2 cellular contexts compared by ENCODE assay signal in genomic region chr1:197249324-197249723, GRCh38.
TF ChIP-seq lines count a peak whose summit lies in the region.

No MANE protein-coding gene starts in this region.

TF ChIP-seq in A549, 52 proteins besides CTCF, POLR2A, EP300 and RAD21:
- TF ChIP-seq FOSB (CRISPR knock-in tag; IDR thresholded peaks at IDR 0.05) (no peak), BHLHE40 (IDR thresholded peaks at IDR 0.05; ENCODE audit: low read depth, low read length) (no peak), JUN (IDR thresholded peaks at IDR 0.05) (no peak), POLR2AphosphoS2 (conservative IDR thresholded peaks at IDR 0.05; ENCODE audit: low read length) (no peak), CEBPB (IDR thresholded peaks at IDR 0.05) (no peak), CHD4 (IDR thresholded peaks at IDR 0.05; ENCODE audit: borderline replicate concordance) (no peak), SREBF2 (IDR thresholded peaks at IDR 0.05) (no peak), TP53 (CRISPR knock-in tag; IDR thresholded peaks at IDR 0.05) (no peak), TFCP2L1 (CRISPR knock-in tag; IDR thresholded peaks at IDR 0.05) (no peak)
- TF ChIP-seq, protein P1, sequence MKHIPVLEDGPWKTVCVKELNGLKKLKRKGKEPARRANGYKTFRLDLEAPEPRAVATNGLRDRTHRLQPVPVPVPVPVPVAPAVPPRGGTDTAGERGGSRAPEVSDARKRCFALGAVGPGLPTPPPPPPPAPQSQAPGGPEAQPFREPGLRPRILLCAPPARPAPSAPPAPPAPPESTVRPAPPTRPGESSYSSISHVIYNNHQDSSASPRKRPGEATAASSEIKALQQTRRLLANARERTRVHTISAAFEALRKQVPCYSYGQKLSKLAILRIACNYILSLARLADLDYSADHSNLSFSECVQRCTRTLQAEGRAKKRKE (CRISPR knock-in tag; IDR thresholded peaks at IDR 0.05; ENCODE audit: low read depth): no peak
- TF ChIP-seq, protein P2, sequence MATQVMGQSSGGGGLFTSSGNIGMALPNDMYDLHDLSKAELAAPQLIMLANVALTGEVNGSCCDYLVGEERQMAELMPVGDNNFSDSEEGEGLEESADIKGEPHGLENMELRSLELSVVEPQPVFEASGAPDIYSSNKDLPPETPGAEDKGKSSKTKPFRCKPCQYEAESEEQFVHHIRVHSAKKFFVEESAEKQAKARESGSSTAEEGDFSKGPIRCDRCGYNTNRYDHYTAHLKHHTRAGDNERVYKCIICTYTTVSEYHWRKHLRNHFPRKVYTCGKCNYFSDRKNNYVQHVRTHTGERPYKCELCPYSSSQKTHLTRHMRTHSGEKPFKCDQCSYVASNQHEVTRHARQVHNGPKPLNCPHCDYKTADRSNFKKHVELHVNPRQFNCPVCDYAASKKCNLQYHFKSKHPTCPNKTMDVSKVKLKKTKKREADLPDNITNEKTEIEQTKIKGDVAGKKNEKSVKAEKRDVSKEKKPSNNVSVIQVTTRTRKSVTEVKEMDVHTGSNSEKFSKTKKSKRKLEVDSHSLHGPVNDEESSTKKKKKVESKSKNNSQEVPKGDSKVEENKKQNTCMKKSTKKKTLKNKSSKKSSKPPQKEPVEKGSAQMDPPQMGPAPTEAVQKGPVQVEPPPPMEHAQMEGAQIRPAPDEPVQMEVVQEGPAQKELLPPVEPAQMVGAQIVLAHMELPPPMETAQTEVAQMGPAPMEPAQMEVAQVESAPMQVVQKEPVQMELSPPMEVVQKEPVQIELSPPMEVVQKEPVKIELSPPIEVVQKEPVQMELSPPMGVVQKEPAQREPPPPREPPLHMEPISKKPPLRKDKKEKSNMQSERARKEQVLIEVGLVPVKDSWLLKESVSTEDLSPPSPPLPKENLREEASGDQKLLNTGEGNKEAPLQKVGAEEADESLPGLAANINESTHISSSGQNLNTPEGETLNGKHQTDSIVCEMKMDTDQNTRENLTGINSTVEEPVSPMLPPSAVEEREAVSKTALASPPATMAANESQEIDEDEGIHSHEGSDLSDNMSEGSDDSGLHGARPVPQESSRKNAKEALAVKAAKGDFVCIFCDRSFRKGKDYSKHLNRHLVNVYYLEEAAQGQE (IDR thresholded peaks at IDR 0.05): no peak

TF ChIP-seq in SK-N-SH, 30 proteins besides CTCF, POLR2A, EP300 and RAD21:
- TF ChIP-seq, protein P2 (IDR thresholded peaks at IDR 0.05; ENCODE audit: low read depth, low read length): no peak
- no peak for TF ChIP-seq JUND (IDR thresholded peaks at IDR 0.05)
- no peak for TF ChIP-seq USF2 (IDR thresholded peaks at IDR 0.05; ENCODE audit: borderline replicate concordance, low read depth, low read length)
- no peak for TF ChIP-seq RXRA (IDR thresholded peaks at IDR 0.05; ENCODE audit: borderline replicate concordance, low read depth)
- no peak for TF ChIP-seq IRF3 (IDR thresholded peaks at IDR 0.05; ENCODE audit: low read depth, low read length)
- no peak for TF ChIP-seq NFIC (IDR thresholded peaks at IDR 0.05; ENCODE audit: borderline replicate concordance)
- no peak for TF ChIP-seq ZBTB33 (IDR thresholded peaks at IDR 0.05; ENCODE audit: borderline replicate concordance, low read depth)
- TF ChIP-seq TAF1 (IDR thresholded peaks at IDR 0.05; ENCODE audit: borderline replicate concordance, low read depth, low read length): no peak
- TF ChIP-seq ELF1 (IDR thresholded peaks at IDR 0.05): no peak
- TF ChIP-seq MEF2A (IDR thresholded peaks at IDR 0.05; ENCODE audit: borderline replicate concordance, low read depth): no peak
- no peak for TF ChIP-seq EZH2phosphoT487 (IDR thresholded peaks at IDR 0.05; ENCODE audit: borderline replicate concordance, low read depth)
- TF ChIP-seq, protein P3, sequence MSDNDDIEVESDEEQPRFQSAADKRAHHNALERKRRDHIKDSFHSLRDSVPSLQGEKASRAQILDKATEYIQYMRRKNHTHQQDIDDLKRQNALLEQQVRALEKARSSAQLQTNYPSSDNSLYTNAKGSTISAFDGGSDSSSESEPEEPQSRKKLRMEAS (IDR thresholded peaks at IDR 0.05; ENCODE audit: low read depth): no peak
- TF ChIP-seq TCF12 (IDR thresholded peaks at IDR 0.05): no peak
